In genomic region chr10:110717830-110718595, GRCh38 we compare ENCODE assay signal across 1 cellular context.
TF ChIP-seq lines count a peak whose summit lies in the region.

No MANE protein-coding gene starts in this region.

TF ChIP-seq in GM23338, 12 proteins besides CTCF, POLR2A, EP300 and RAD21 (continued from another document):
- TF ChIP-seq, protein P1, sequence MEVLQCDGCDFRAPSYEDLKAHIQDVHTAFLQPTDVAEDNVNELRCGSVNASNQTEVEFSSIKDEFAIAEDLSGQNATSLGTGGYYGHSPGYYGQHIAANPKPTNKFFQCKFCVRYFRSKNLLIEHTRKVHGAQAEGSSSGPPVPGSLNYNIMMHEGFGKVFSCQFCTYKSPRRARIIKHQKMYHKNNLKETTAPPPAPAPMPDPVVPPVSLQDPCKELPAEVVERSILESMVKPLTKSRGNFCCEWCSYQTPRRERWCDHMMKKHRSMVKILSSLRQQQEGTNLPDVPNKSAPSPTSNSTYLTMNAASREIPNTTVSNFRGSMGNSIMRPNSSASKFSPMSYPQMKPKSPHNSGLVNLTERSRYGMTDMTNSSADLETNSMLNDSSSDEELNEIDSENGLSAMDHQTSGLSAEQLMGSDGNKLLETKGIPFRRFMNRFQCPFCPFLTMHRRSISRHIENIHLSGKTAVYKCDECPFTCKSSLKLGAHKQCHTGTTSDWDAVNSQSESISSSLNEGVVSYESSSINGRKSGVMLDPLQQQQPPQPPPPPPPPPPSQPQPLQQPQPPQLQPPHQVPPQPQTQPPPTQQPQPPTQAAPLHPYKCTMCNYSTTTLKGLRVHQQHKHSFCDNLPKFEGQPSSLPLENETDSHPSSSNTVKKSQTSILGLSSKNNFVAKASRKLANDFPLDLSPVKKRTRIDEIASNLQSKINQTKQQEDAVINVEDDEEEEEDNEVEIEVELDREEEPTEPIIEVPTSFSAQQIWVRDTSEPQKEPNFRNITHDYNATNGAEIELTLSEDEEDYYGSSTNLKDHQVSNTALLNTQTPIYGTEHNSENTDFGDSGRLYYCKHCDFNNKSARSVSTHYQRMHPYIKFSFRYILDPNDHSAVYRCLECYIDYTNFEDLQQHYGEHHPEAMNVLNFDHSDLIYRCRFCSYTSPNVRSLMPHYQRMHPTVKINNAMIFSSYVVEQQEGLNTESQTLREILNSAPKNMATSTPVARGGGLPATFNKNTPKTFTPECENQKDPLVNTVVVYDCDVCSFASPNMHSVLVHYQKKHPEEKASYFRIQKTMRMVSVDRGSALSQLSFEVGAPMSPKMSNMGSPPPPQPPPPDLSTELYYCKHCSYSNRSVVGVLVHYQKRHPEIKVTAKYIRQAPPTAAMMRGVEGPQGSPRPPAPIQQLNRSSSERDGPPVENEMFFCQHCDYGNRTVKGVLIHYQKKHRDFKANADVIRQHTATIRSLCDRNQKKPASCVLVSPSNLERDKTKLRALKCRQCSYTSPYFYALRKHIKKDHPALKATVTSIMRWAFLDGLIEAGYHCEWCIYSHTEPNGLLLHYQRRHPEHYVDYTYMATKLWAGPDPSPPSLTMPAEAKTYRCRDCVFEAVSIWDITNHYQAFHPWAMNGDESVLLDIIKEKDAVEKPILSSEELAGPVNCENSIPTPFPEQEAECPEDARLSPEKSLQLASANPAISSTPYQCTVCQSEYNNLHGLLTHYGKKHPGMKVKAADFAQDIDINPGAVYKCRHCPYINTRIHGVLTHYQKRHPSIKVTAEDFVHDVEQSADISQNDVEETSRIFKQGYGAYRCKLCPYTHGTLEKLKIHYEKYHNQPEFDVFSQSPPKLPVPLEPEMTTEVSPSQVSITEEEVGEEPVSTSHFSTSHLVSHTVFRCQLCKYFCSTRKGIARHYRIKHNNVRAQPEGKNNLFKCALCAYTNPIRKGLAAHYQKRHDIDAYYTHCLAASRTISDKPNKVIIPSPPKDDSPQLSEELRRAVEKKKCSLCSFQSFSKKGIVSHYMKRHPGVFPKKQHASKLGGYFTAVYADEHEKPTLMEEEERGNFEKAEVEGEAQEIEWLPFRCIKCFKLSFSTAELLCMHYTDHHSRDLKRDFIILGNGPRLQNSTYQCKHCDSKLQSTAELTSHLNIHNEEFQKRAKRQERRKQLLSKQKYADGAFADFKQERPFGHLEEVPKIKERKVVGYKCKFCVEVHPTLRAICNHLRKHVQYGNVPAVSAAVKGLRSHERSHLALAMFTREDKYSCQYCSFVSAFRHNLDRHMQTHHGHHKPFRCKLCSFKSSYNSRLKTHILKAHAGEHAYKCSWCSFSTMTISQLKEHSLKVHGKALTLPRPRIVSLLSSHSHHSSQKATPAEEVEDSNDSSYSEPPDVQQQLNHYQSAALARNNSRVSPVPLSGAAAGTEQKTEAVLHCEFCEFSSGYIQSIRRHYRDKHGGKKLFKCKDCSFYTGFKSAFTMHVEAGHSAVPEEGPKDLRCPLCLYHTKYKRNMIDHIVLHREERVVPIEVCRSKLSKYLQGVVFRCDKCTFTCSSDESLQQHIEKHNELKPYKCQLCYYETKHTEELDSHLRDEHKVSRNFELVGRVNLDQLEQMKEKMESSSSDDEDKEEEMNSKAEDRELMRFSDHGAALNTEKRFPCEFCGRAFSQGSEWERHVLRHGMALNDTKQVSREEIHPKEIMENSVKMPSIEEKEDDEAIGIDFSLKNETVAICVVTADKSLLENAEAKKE (CRISPR knock-in tag; IDR thresholded peaks at IDR 0.05) = no peak
- TF ChIP-seq JUNB (IDR thresholded peaks at IDR 0.05; ENCODE audit: unreplicated experiment) (no peak), NANOG (IDR thresholded peaks at IDR 0.05; ENCODE audit: borderline replicate concordance) (no peak), STAT1 (IDR thresholded peaks at IDR 0.05; ENCODE audit: unreplicated experiment) (no peak)
TF ChIP-seq in GM23338: peak in this region for 0.
